In the genomic region with DNA sequence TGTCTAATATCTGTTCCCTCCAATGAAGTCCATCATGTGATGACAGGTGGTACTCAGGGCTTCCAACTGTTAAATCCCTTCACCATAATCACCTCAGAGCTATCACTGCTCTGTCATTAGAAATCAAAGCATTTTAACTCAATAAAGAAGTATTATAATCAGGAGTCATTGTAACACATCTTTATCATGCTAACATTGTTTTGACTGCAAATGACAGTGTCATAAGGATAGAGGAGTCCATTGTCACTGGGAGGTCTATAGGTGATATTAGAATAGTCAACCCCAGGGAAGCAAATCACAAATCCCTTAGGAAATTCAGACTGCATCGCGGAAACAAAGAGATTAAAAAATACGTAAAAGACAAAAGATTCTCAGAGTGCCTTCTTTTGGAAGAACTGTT, we compare ENCODE assay signal across 26 cellular contexts. TPM values are rescaled to one million over a fixed set of nuclear protein-coding genes. Genes with fewer than 3 reads are reported as not detected.
DNase-seq lines count a peak whose midpoint lies in the region; ATAC-seq and TF ChIP-seq lines count a peak whose summit lies in the region.
"Had no signal": no experiment of that assay in that cellular context is flagged by ENCODE, and none has a peak within 500 bp of the region (broad histone marks: within the 10 kb centered on the region; RNA-seq: fewer than 3 reads in every experiment).

No MANE protein-coding gene starts in this region.

- peak overlapping the region; percentile 20 for H3K4me3 ChIP-seq in WERI-Rb-1 (ENCODE audit: low read depth, low read length)
- H3K4me3 ChIP-seq in neural progenitor cell, result no peak overlapping the region
- H3K4me3 ChIP-seq: A549; BLaER1 treated with 17β-estradiol and CSF1 and Interleukin-3, amounts not matched to agents 10 nM and 100 nM; GM23338 had no signal

- H3K36me3 ChIP-seq in WERI-Rb-1, result no peaks in the 10 kb centered on the region
- no peaks in the 10 kb centered on the region for H3K36me3 ChIP-seq in neural progenitor cell
- H3K36me3 ChIP-seq: BE2C; BLaER1 treated with 17β-estradiol and CSF1 and Interleukin-3, amounts not matched to agents 10 nM and 100 nM had no signal

- no peak for ATAC-seq in HG02885 (IDR thresholded peaks at IDR 0.05; ENCODE audit: poor library complexity, unreplicated experiment)
- no peak for ATAC-seq in GM21526 (IDR thresholded peaks at IDR 0.05; ENCODE audit: low FRiP score, unreplicated experiment)
- ATAC-seq in left lobe of liver, result no peak
- ATAC-seq: A549, GM23338, HCT116 had no signal

- H3K4me2 ChIP-seq in neural progenitor cell, result peak overlapping the region; percentile 45
- H3K4me2 ChIP-seq: A549; BLaER1 treated with 17β-estradiol and CSF1 and Interleukin-3, amounts not matched to agents 10 nM and 100 nM; GM23338 had no signal

- peaks cover 2% of the 10 kb centered on the region for H3K27me3 Mint-ChIP-seq in neural progenitor cell (ENCODE audit: insufficient read depth, low read depth)

- H3K79me2 ChIP-seq in neural progenitor cell (ENCODE audit: low read depth), result no peaks in the 10 kb centered on the region

- H3K9me3 ChIP-seq in WERI-Rb-1 (ENCODE audit: severe bottlenecking), result no peaks in the 10 kb centered on the region
- no peaks in the 10 kb centered on the region for H3K9me3 ChIP-seq in neural progenitor cell (ENCODE audit: low read depth)
- H3K9me3 ChIP-seq: A549; BE2C; BLaER1 treated with 17β-estradiol and CSF1 and Interleukin-3, amounts not matched to agents 10 nM and 100 nM had no signal

- no peak overlapping the region for H3K27ac Mint-ChIP-seq in neural progenitor cell
- H3K27ac Mint-ChIP-seq: CD14-positive monocyte; CD4-positive, alpha-beta T cell; CD8-positive, alpha-beta memory T cell; GM23338; H9 had no signal

- H3K9ac ChIP-seq in neural progenitor cell, result no peak overlapping the region
- H3K9ac ChIP-seq: BLaER1 treated with 17β-estradiol and CSF1 and Interleukin-3, amounts not matched to agents 10 nM and 100 nM had no signal

- H4K20me1 ChIP-seq in neural progenitor cell (ENCODE audit: low read depth), result no peaks in the 10 kb centered on the region
- H4K20me1 ChIP-seq: BLaER1 treated with 17β-estradiol and CSF1 and Interleukin-3, amounts not matched to agents 10 nM and 100 nM had no signal

- no peak overlapping the region for H2AFZ ChIP-seq in neural progenitor cell (replicated peaks)
- H2AFZ ChIP-seq: GM23338 had no signal

- H3K4me1 ChIP-seq in neural progenitor cell, result peaks cover 18% of the 10 kb centered on the region
- H3K4me1 ChIP-seq: A549, BE2C had no signal

- TF ChIP-seq CTCF in WERI-Rb-1 (IDR thresholded peaks at IDR 0.05; ENCODE audit: low read depth, low read length), result no peak
- no peak for TF ChIP-seq CTCF in neural progenitor cell (IDR thresholded peaks at IDR 0.05)

- H3K4me3 Mint-ChIP-seq in neural progenitor cell, result no peak overlapping the region
- H3K4me3 Mint-ChIP-seq: CD14-positive monocyte; CD4-positive, alpha-beta T cell; CD8-positive, alpha-beta memory T cell; GM23338; H9 had no signal

- H3F3A ChIP-seq in neural progenitor cell (ENCODE audit: low read depth), result no peaks in the 10 kb centered on the region

- no peaks in the 10 kb centered on the region for H3K36me3 Mint-ChIP-seq in neural progenitor cell
- H3K36me3 Mint-ChIP-seq: CD14-positive monocyte; CD8-positive, alpha-beta memory T cell had no signal

- H3K4me1 Mint-ChIP-seq in neural progenitor cell, result peaks cover 19% of the 10 kb centered on the region
- H3K4me1 Mint-ChIP-seq: CD14-positive monocyte; CD8-positive, alpha-beta memory T cell had no signal

- H3K9me3 Mint-ChIP-seq in neural progenitor cell, result no peaks in the 10 kb centered on the region
- H3K9me3 Mint-ChIP-seq: CD4-positive, alpha-beta T cell; CD8-positive, alpha-beta memory T cell; GM23338 had no signal

- H3K27me3 ChIP-seq in WERI-Rb-1 (ENCODE audit: insufficient read depth, low read depth, severe bottlenecking), result no peaks in the 10 kb centered on the region
- no peaks in the 10 kb centered on the region for H3K27me3 ChIP-seq in neural progenitor cell
- H3K27me3 ChIP-seq: BE2C; BLaER1 treated with 17β-estradiol and CSF1 and Interleukin-3, amounts not matched to agents 10 nM and 100 nM had no signal

- DNase-seq in NCI-H82 (lab: John Stamatoyannopoulos, UW), result peak; percentile 61
- no peak for DNase-seq in NCI-H82 treated with DMSO at 0.1 percent for 48 hours (lab: John Stamatoyannopoulos, UW; ENCODE audit: unreplicated experiment)
- peak; percentile 47 to 76 for DNase-seq in NCI-H524 (lab: John Stamatoyannopoulos, UW)
- peak; percentile 51 for DNase-seq in WERI-Rb-1
- peak; percentile 13 for DNase-seq in neural progenitor cell (ENCODE audit: low spot score)
- no peak for DNase-seq in left lobe of liver (ENCODE audit: low spot score)
- DNase-seq: 8988T; ACHN; AML-193; BE2C; Calu3; CD4-positive, alpha-beta T cell; CD8-positive, alpha-beta memory T cell; DMS53; DMS79 treated with DMSO at 0.1 percent for 48 hours; GF-D8; H9 had no signal

- H3K27ac ChIP-seq in WERI-Rb-1 (peak overlapping the region; percentile 70), neural progenitor cell (no peak overlapping the region)
- H3K27ac ChIP-seq: A549; BLaER1 treated with 17β-estradiol and CSF1 and Interleukin-3, amounts not matched to agents 10 nM and 100 nM had no signal

RNA-seq across cellular contexts. Expression of gene LRRC53, which starts 30.8 kb away (rescaled TPM):
- not detected in 2 replicates for total RNA-seq in neural progenitor cell (ENCODE audit: low replicate concordance)
- not detected for total RNA-seq in left lobe of liver
- total RNA-seq: Calu3; CD4-positive, alpha-beta T cell; CD8-positive, alpha-beta memory T cell; Daoy; GM23338; H4; H9 had no signal

Comparison
In these comparisons a context has a peak if more than half of its experiments do, and no peak if none do; other contexts are left out.
1. DNase-seq: peak in NCI-H82 (single experiment), NCI-H524 (2 of 2), WERI-Rb-1 (single experiment) and neural progenitor cell (single experiment); none in NCI-H82 treated with DMSO at 0.1 percent for 48 hours (single experiment) and left lobe of liver (single experiment).